ENCODE assay signal across 17 cellular contexts in genomic region chr2:127421871-127422618, GRCh38. TPM values are rescaled to one million over a fixed set of nuclear protein-coding genes. Genes with fewer than 3 reads are reported as not detected.
DNase-seq lines count a peak whose midpoint lies in the region; ATAC-seq and TF ChIP-seq lines count a peak whose summit lies in the region.
"Had no signal": no experiment of that assay in that cellular context is flagged by ENCODE, and none has a peak within 500 bp of the region (broad histone marks: within the 10 kb centered on the region; RNA-seq: fewer than 3 reads in every experiment).

No MANE protein-coding gene starts in this region.

- no peak overlapping the region for H3K27ac Mint-ChIP-seq in stimulated activated naive CD8-positive, alpha-beta T cell treated with anti-CD3 and anti-CD28 coated beads, Interleukin-15, Interleukin-2, amounts not matched to agents 100 ng/mL and 50 ng/mL, for 24 hours
- H3K27ac Mint-ChIP-seq in activated T-helper 2 cell treated with anti-CD3 and anti-CD28 coated beads, Interferon-gamma antibody, Interleukin-2, Interleukin-4, amounts not matched to agents 10 μg/mL and 5 μg/mL and 100 μg/mL, durations not matched to agents 14 hours and 24 hours and 36 hours, result no peak overlapping the region
- H3K27ac Mint-ChIP-seq in mesothelial cell of epicardium, result no peak overlapping the region
- H3K27ac Mint-ChIP-seq in natural killer cell treated with Interleukin-12 subunit alpha and Interleukin-12 subunit beta and Interleukin-15 and Interleukin-18, amount 100 ng/mL, for 72 hours, result no peak overlapping the region

- intact Hi-C loops in activated T-helper 2 cell treated with anti-CD3 and anti-CD28 coated beads, Interferon-gamma antibody, Interleukin-2, Interleukin-4, amounts not matched to agents 10 μg/mL and 5 μg/mL and 100 μg/mL, durations not matched to agents 14 hours and 24 hours and 36 hours (cut with micrococcal nuclease), result loop anchor here (5.0 kb wide), 1 partner anchor 35 kb away; the partner anchor contains the start of gene MAP3K2

- peaks cover 30% of the 10 kb centered on the region for H3K27me3 Mint-ChIP-seq in stimulated activated naive CD8-positive, alpha-beta T cell treated with anti-CD3 and anti-CD28 coated beads, Interleukin-15, Interleukin-2, amounts not matched to agents 100 ng/mL and 50 ng/mL, for 24 hours
- H3K27me3 Mint-ChIP-seq in activated T-helper 2 cell treated with anti-CD3 and anti-CD28 coated beads, Interferon-gamma antibody, Interleukin-2, Interleukin-4, amounts not matched to agents 10 μg/mL and 5 μg/mL and 100 μg/mL, durations not matched to agents 14 hours and 24 hours and 36 hours (ENCODE audit: low read depth), result peaks cover 50% of the 10 kb centered on the region
- H3K27me3 Mint-ChIP-seq in mesothelial cell of epicardium (ENCODE audit: low read depth), result peaks cover 61% of the 10 kb centered on the region
- H3K27me3 Mint-ChIP-seq in natural killer cell treated with Interleukin-12 subunit alpha and Interleukin-12 subunit beta and Interleukin-15 and Interleukin-18, amount 100 ng/mL, for 72 hours, result peaks cover 22 to 47% of the 10 kb centered on the region in 2 donors

- TF ChIP-seq CTCF in mesothelial cell of epicardium (IDR thresholded peaks at IDR 0.05; ENCODE audit: unreplicated experiment), result no peak

- ATAC-seq in stimulated activated naive CD8-positive, alpha-beta T cell treated with anti-CD3 and anti-CD28 coated beads, Interleukin-15, Interleukin-2, amounts not matched to agents 100 U/mL and 50 U/mL, for 24 hours, result no peak
- no peak for ATAC-seq in natural killer cell treated with Interleukin-12 subunit alpha and Interleukin-12 subunit beta and Interleukin-15 and Interleukin-18, amount 100 ng/mL, for 72 hours

- H3K4me1 Mint-ChIP-seq in stimulated activated naive CD8-positive, alpha-beta T cell treated with anti-CD3 and anti-CD28 coated beads, Interleukin-15, Interleukin-2, amounts not matched to agents 100 ng/mL and 50 ng/mL, for 24 hours (ENCODE audit: low read depth), result peaks cover 14% of the 10 kb centered on the region
- H3K4me1 Mint-ChIP-seq in activated T-helper 2 cell treated with anti-CD3 and anti-CD28 coated beads, Interferon-gamma antibody, Interleukin-2, Interleukin-4, amounts not matched to agents 10 μg/mL and 5 μg/mL and 100 μg/mL, durations not matched to agents 14 hours and 24 hours and 36 hours (ENCODE audit: low read depth), result peaks cover 5% of the 10 kb centered on the region
- peaks cover 6% of the 10 kb centered on the region for H3K4me1 Mint-ChIP-seq in mesothelial cell of epicardium
- peaks cover 3 to 9% of the 10 kb centered on the region in 2 donors for H3K4me1 Mint-ChIP-seq in natural killer cell treated with Interleukin-12 subunit alpha and Interleukin-12 subunit beta and Interleukin-15 and Interleukin-18, amount 100 ng/mL, for 72 hours (ENCODE audit: low read depth in 2 of 2)

- no peaks in the 10 kb centered on the region for H3K36me3 Mint-ChIP-seq in stimulated activated naive CD8-positive, alpha-beta T cell treated with anti-CD3 and anti-CD28 coated beads, Interleukin-15, Interleukin-2, amounts not matched to agents 100 ng/mL and 50 ng/mL, for 24 hours (ENCODE audit: low read depth)
- H3K36me3 Mint-ChIP-seq in activated T-helper 2 cell treated with anti-CD3 and anti-CD28 coated beads, Interferon-gamma antibody, Interleukin-2, Interleukin-4, amounts not matched to agents 10 μg/mL and 5 μg/mL and 100 μg/mL, durations not matched to agents 14 hours and 24 hours and 36 hours (ENCODE audit: low read depth), result no peaks in the 10 kb centered on the region
- H3K36me3 Mint-ChIP-seq in mesothelial cell of epicardium, result no peaks in the 10 kb centered on the region
- H3K36me3 Mint-ChIP-seq in natural killer cell treated with Interleukin-12 subunit alpha and Interleukin-12 subunit beta and Interleukin-15 and Interleukin-18, amount 100 ng/mL, for 72 hours, result no peaks in the 10 kb centered on the region

- H3K9me3 Mint-ChIP-seq in stimulated activated naive CD8-positive, alpha-beta T cell treated with anti-CD3 and anti-CD28 coated beads, Interleukin-15, Interleukin-2, amounts not matched to agents 100 ng/mL and 50 ng/mL, for 24 hours, result no peaks in the 10 kb centered on the region
- H3K9me3 Mint-ChIP-seq in activated T-helper 2 cell treated with anti-CD3 and anti-CD28 coated beads, Interferon-gamma antibody, Interleukin-2, Interleukin-4, amounts not matched to agents 10 μg/mL and 5 μg/mL and 100 μg/mL, durations not matched to agents 14 hours and 24 hours and 36 hours, result no peaks in the 10 kb centered on the region
- no peaks in the 10 kb centered on the region for H3K9me3 Mint-ChIP-seq in mesothelial cell of epicardium
- H3K9me3 Mint-ChIP-seq in natural killer cell treated with Interleukin-12 subunit alpha and Interleukin-12 subunit beta and Interleukin-15 and Interleukin-18, amount 100 ng/mL, for 72 hours, result no peaks in the 10 kb centered on the region

- DNase-seq in stimulated activated naive CD8-positive, alpha-beta T cell treated with anti-CD3 and anti-CD28 coated beads, Interleukin-15, Interleukin-2, amounts not matched to agents 100 U/mL and 50 U/mL, for 24 hours, result no peak
- no peak for DNase-seq in activated T-helper 2 cell treated with anti-CD3 and anti-CD28 coated beads, Interferon-gamma antibody, Interleukin-2, Interleukin-4, amounts not matched to agents 10 μg/mL and 5 μg/mL and 100 μg/mL, durations not matched to agents 14 hours and 24 hours and 36 hours (ENCODE audit: low spot score)
- DNase-seq in mesothelial cell of epicardium (ENCODE audit: low spot score in 2 of 2, unreplicated experiment in 2 of 2), result peak in 1 of 2 experiments; percentile 36
- DNase-seq in natural killer cell treated with Interleukin-12 subunit alpha and Interleukin-12 subunit beta and Interleukin-15 and Interleukin-18, amount 100 ng/mL, for 72 hours (ENCODE audit: low spot score), result no peak
- no peak for DNase-seq in RPMI8226
- DNase-seq in NCI-H2081 (lab: John Stamatoyannopoulos, UW), result no peak
- DNase-seq in ecto neural progenitor cell (ENCODE audit: low spot score), result no peak
- DNase-seq: activated CD4-positive, alpha-beta T cell treated with anti-CD3 and anti-CD28 coated beads, Interleukin-2, amount 50 U/mL, for 4 hours; activated gamma-delta T cell treated with Interleukin-2 at 50 U/mL for 16 hours; brain microvascular endothelial cell; mammary epithelial cell; MM.1S; T1000 had no signal

- peak overlapping the region; percentile 43 for H3K4me3 Mint-ChIP-seq in stimulated activated naive CD8-positive, alpha-beta T cell treated with anti-CD3 and anti-CD28 coated beads, Interleukin-15, Interleukin-2, amounts not matched to agents 100 ng/mL and 50 ng/mL, for 24 hours
- H3K4me3 Mint-ChIP-seq in activated T-helper 2 cell treated with anti-CD3 and anti-CD28 coated beads, Interferon-gamma antibody, Interleukin-2, Interleukin-4, amounts not matched to agents 10 μg/mL and 5 μg/mL and 100 μg/mL, durations not matched to agents 14 hours and 24 hours and 36 hours (ENCODE audit: low read depth), result peak overlapping the region; percentile 34
- H3K4me3 Mint-ChIP-seq in mesothelial cell of epicardium, result peak overlapping the region; percentile 50
- H3K4me3 Mint-ChIP-seq in natural killer cell treated with Interleukin-12 subunit alpha and Interleukin-12 subunit beta and Interleukin-15 and Interleukin-18, amount 100 ng/mL, for 72 hours, result no peak overlapping the region

RNA-seq across cellular contexts. Expression of gene PROC, which starts 3.8 kb away (rescaled TPM):
- not detected in 2 replicates for total RNA-seq in activated T-helper 2 cell treated with anti-CD3 and anti-CD28 coated beads, Interferon-gamma antibody, Interleukin-2, Interleukin-4, amounts not matched to agents 10 μg/mL and 5 μg/mL and 100 μg/mL, durations not matched to agents 14 hours and 24 hours and 36 hours
- 0.24 to 0.25 TPM (median 0.25 TPM) in 3 replicates for total RNA-seq in mesothelial cell of epicardium
- not detected for total RNA-seq in natural killer cell treated with Interleukin-12 subunit alpha and Interleukin-12 subunit beta and Interleukin-15 and Interleukin-18, amount 100 ng/mL, for 72 hours
- total RNA-seq: Daoy, omental fat pad, subcutaneous adipose tissue had no signal

RNA-seq across cellular contexts. Expression of gene MAP3K2, which starts 34.3 kb away (rescaled TPM):
- 49.6 and 51.3 TPM in 2 replicates for total RNA-seq in activated T-helper 2 cell treated with anti-CD3 and anti-CD28 coated beads, Interferon-gamma antibody, Interleukin-2, Interleukin-4, amounts not matched to agents 10 μg/mL and 5 μg/mL and 100 μg/mL, durations not matched to agents 14 hours and 24 hours and 36 hours
- total RNA-seq in mesothelial cell of epicardium, result 47.6 to 48.1 TPM (median 47.9 TPM) in 3 replicates
- 10 to 100 TPM; 59.0 to 64.6 TPM for total RNA-seq in natural killer cell treated with Interleukin-12 subunit alpha and Interleukin-12 subunit beta and Interleukin-15 and Interleukin-18, amount 100 ng/mL, for 72 hours
